ENCODE assay signal across 1 cellular context in genomic region chr1:82091729-82092128, GRCh38.
TF ChIP-seq lines count a peak whose summit lies in the region.

No MANE protein-coding gene starts in this region.

TF ChIP-seq in SK-N-SH, 30 proteins besides CTCF, POLR2A, EP300 and RAD21 (continued from another document):
- TF ChIP-seq REST (IDR thresholded peaks at IDR 0.05; ENCODE audit: low read depth, low read length) (no peak), MXI1 (IDR thresholded peaks at IDR 0.05; ENCODE audit: low read depth, low read length) (no peak), CHD2 (IDR thresholded peaks at IDR 0.05; ENCODE audit: low read length, partially characterized antibody) (no peak), NRF1 (IDR thresholded peaks at IDR 0.05; ENCODE audit: low read depth, low read length) (no peak), SMC3 (IDR thresholded peaks at IDR 0.05; ENCODE audit: low read depth, low read length) (no peak), GATA2 (CRISPR knock-in tag; IDR thresholded peaks at IDR 0.05) (no peak), YY1 (IDR thresholded peaks at IDR 0.05; ENCODE audit: low read depth) (no peak), USF2 (IDR thresholded peaks at IDR 0.05; ENCODE audit: borderline replicate concordance, low read depth, low read length) (no peak), EZH2phosphoT487 (IDR thresholded peaks at IDR 0.05; ENCODE audit: borderline replicate concordance, low read depth) (no peak), RCOR1 (IDR thresholded peaks at IDR 0.05; ENCODE audit: low read length) (no peak), FOXJ3 (CRISPR knock-in tag; IDR thresholded peaks at IDR 0.05) (no peak), TCF12 (IDR thresholded peaks at IDR 0.05) (no peak), GABPA (IDR thresholded peaks at IDR 0.05; ENCODE audit: low read depth) (no peak), FOSL2 (IDR thresholded peaks at IDR 0.05; ENCODE audit: borderline replicate concordance, low read depth) (no peak), JUND (IDR thresholded peaks at IDR 0.05) (no peak), RXRA (IDR thresholded peaks at IDR 0.05; ENCODE audit: borderline replicate concordance, low read depth) (no peak)
